In genomic region chr1:86409416-86410021, GRCh38 we compare ENCODE assay signal across 16 cellular contexts. TPM values are rescaled to one million over a fixed set of nuclear protein-coding genes. Genes with fewer than 3 reads are reported as not detected.
A peak's percentile ranks its signal among the peaks of the same experiment; 100 is the strongest.
DNase-seq lines count a peak whose midpoint lies in the region; ATAC-seq, FAIRE-seq and TF ChIP-seq lines count a peak whose summit lies in the region.
"Had no signal": no experiment of that assay in that cellular context is flagged by ENCODE, and none has a peak within 500 bp of the region (broad histone marks: within the 10 kb centered on the region; RNA-seq: fewer than 3 reads in every experiment).

No MANE protein-coding gene starts in this region.

- no peaks in the 10 kb centered on the region for H3K36me3 ChIP-seq in kidney (ENCODE audit: control insufficient read depth in 1 of 2, insufficient read depth in 2 of 2, low read length in 2 of 2)
- H3K36me3 ChIP-seq: heart left ventricle had no signal

- H3K4me1 ChIP-seq in kidney (ENCODE audit: control insufficient read depth in 1 of 2, insufficient read depth in 1 of 2, low read depth in 1 of 2, low read length in 2 of 2) = no peaks in the 10 kb centered on the region
- H3K4me1 ChIP-seq: heart left ventricle had no signal

- H3K27ac ChIP-seq in kidney (ENCODE audit: low read depth in 2 of 2, low read length in 2 of 2) = no peak overlapping the region
- H3K27ac ChIP-seq: heart left ventricle had no signal

- TF ChIP-seq RAD21 in Ishikawa (IDR thresholded peaks at IDR 0.05; ENCODE audit: low read depth) = no peak

- TF ChIP-seq CTCF in kidney (IDR thresholded peaks at IDR 0.05; ENCODE audit: borderline replicate concordance, extremely low read depth, insufficient read depth) = no peak

- H3K9ac ChIP-seq in kidney (ENCODE audit: low read length in 2 of 2) = no peak overlapping the region

- TF ChIP-seq EP300 in Ishikawa (IDR thresholded peaks at IDR 0.05; ENCODE audit: borderline replicate concordance) = no peak

- no peak overlapping the region for H3K4me3 ChIP-seq in kidney (ENCODE audit: low read length in 2 of 2)
- H3K4me3 ChIP-seq: heart left ventricle had no signal

- peak; percentile 94 for DNase-seq in DMS53 (lab: John Stamatoyannopoulos, UW)
- peak; percentile 75 for DNase-seq in NCI-H69 (lab: John Stamatoyannopoulos, UW)
- DNase-seq in fibroblast of gingiva (ENCODE audit: low read depth) = peak; percentile 6
- no peak for DNase-seq in stimulated activated CD4-positive, alpha-beta T cell treated with anti-CD3 and anti-CD28 coated beads, Interleukin-4, amount 100 ng/mL, for 4 hours
- DNase-seq in Kasumi-1 (lab: John Stamatoyannopoulos, UW) = no peak
- DNase-seq in kidney = no peak
- DNase-seq: activated T-cell treated with anti-CD3 and anti-CD28 coated beads, Interleukin-2, amount 50 U/mL, for 4 hours; aorta; effector CD4-positive, alpha-beta T cell; heart left ventricle had no signal

- H3K9me3 ChIP-seq in kidney (ENCODE audit: control insufficient read depth in 1 of 2, low read length in 2 of 2) = no peaks in the 10 kb centered on the region
- H3K9me3 ChIP-seq: heart left ventricle had no signal

- intact Hi-C loops in kidney (cut with DNase I) = no loop called here

- FAIRE-seq in kidney (lab: Jason Lieb, UNC) = no peak

- no peak for ATAC-seq in HG03354 (IDR thresholded peaks at IDR 0.05; ENCODE audit: poor library complexity, severe bottlenecking, unreplicated experiment)
- ATAC-seq: activated T-cell treated with anti-CD3 and anti-CD28 coated beads, Interleukin-2, amount 50 U/mL, for 4 hours; heart left ventricle; stimulated activated effector memory CD8-positive, alpha-beta T cell treated with anti-CD3 and anti-CD28 coated beads, Interleukin-12 subunit alpha, Interleukin-12 subunit beta, amount 100 ng/mL, for 72 hours had no signal

TF ChIP-seq in Ishikawa, 13 proteins besides CTCF, POLR2A, EP300 and RAD21:
- TF ChIP-seq TEAD4 (IDR thresholded peaks at IDR 0.05) (no peak), USF1 (IDR thresholded peaks at IDR 0.05) (peak; percentile 58), ZBTB7A (IDR thresholded peaks at IDR 0.05; ENCODE audit: low read depth) (no peak), TAF1 (IDR thresholded peaks at IDR 0.05; ENCODE audit: low read depth) (no peak), REST (IDR thresholded peaks at IDR 0.05; ENCODE audit: low read depth) (no peak), NFIC (IDR thresholded peaks at IDR 0.05) (no peak)
- TF ChIP-seq, protein P1, sequence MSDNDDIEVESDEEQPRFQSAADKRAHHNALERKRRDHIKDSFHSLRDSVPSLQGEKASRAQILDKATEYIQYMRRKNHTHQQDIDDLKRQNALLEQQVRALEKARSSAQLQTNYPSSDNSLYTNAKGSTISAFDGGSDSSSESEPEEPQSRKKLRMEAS (IDR thresholded peaks at IDR 0.05) = no peak

RNA-seq across cellular contexts. Expression of gene ODF2L, which starts 13.4 kb away (rescaled TPM):
- total RNA-seq in kidney = 57.3 TPM
- polyA plus RNA-seq in kidney (ENCODE audit: insufficient read depth, low read depth, low replicate concordance) = 19.2 TPM

RNA-seq across cellular contexts. Expression of gene CLCA2, which starts 14.5 kb away (rescaled TPM):
- not detected for total RNA-seq in kidney
- polyA plus RNA-seq in kidney (ENCODE audit: insufficient read depth, low read depth, low replicate concordance) = not detected
- total RNA-seq: activated T-cell treated with anti-CD3 and anti-CD28 coated beads, Interleukin-2, amount 50 U/mL, for 4 hours had no signal

RNA-seq across cellular contexts. Expression of gene CLCA1, which starts 59.2 kb away (rescaled TPM):
- not detected for total RNA-seq in kidney
- not detected for polyA plus RNA-seq in kidney (ENCODE audit: insufficient read depth, low read depth, low replicate concordance)
- total RNA-seq: lower leg skin, osteocyte had no signal
- polyA plus RNA-seq: BJ had no signal

Comparison
In these comparisons a context has a peak if more than half of its experiments do, and no peak if none do; other contexts are left out.
1. DNase-seq: peak in DMS53 (single experiment), NCI-H69 (single experiment) and fibroblast of gingiva (single experiment); none in stimulated activated CD4-positive, alpha-beta T cell treated with anti-CD3 and anti-CD28 coated beads, Interleukin-4, amount 100 ng/mL, for 4 hours (0 of 2), Kasumi-1 (0 of 2) and kidney (single experiment).